ENCODE assay signal across 22 cellular contexts in the genomic region with DNA sequence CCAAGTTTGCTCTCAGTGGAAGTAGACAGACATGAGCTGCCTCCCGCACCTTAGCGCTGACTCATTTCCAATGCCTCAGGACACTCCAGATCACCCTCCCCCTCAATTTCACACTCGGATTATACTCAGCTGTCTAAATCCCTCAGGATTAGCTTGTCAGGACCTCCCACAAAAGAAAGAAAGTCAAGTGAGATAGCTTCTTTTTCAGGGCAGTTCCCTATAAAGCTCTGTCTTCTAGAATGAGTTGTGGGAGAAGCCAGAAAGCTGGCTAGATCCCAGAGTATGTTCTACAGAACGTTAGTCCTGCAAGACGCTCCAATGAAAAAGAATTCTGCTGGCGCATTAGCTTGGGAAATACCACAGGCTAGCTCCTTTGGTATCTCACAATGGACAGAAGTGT. TPM values are rescaled to one million over a fixed set of nuclear protein-coding genes. Genes with fewer than 3 reads are reported as not detected.
A peak's percentile ranks its signal among the peaks of the same experiment; 100 is the strongest.
DNase-seq lines count a peak whose midpoint lies in the region; ATAC-seq and TF ChIP-seq lines count a peak whose summit lies in the region.
"Had no signal": no experiment of that assay in that cellular context is flagged by ENCODE, and none has a peak within 500 bp of the region (broad histone marks: within the 10 kb centered on the region; RNA-seq: fewer than 3 reads in every experiment).

No MANE protein-coding gene starts in this region.

- WGBS in esophagus muscularis mucosa: 73% methylated on average over 6 of the region's 6 CpGs

- intact Hi-C loops in Panc1 (cut with micrococcal nuclease; ENCODE audit: unreplicated experiment) (no loop called here), esophagus muscularis mucosa (cut with DNase I) (no loop called here)

- CTCF ChIA-PET in Panc1 (lab: Charles Lee): no interaction called here

- H3K4me1 ChIP-seq in Panc1 (ENCODE audit: control insufficient read depth, insufficient read depth, low read length) (peaks cover 3% of the 10 kb centered on the region; the same call in 1 of the 2 replicates), esophagus muscularis mucosa (no peaks in the 10 kb centered on the region), BE2C (no peaks in the 10 kb centered on the region)
- H3K4me1 ChIP-seq: uterus had no signal

- ATAC-seq in Panc1 (peak; percentile 83), left lobe of liver (no peak)
- ATAC-seq: stimulated activated naive CD8-positive, alpha-beta T cell treated with anti-CD3 and anti-CD28 coated beads, Interleukin-15, amount 100 ng/mL, for 72 hours had no signal

- TF ChIP-seq EP300 in esophagus muscularis mucosa (IDR thresholded peaks at IDR 0.05): no peak

- in situ Hi-C loops in Panc1 (cut with HindIII; ENCODE audit: low pct_unique_long_range_greater_than_20kb, low sequenced_read_pairs): no loop called here

- no peak overlapping the region for H3K4me3 ChIP-seq in Panc1 (ENCODE audit: low read depth in 2 of 2, low read length in 2 of 2)
- H3K4me3 ChIP-seq in esophagus muscularis mucosa: no peak overlapping the region
- no peak overlapping the region for H3K4me3 ChIP-seq in BE2C (ENCODE audit: low read depth, low read length)
- H3K4me3 ChIP-seq: coronary artery, uterus had no signal

- POLR2A ChIA-PET in Panc1 (lab: Charles Lee): no interaction called here

- H3K36me3 ChIP-seq in Panc1 (ENCODE audit: control insufficient read depth, insufficient read depth, low read length) (peaks cover 43% of the 10 kb centered on the region), esophagus muscularis mucosa (peaks cover 18 to 96% (median 79%) of the 10 kb centered on the region in 4 donors), BE2C (no peaks in the 10 kb centered on the region)
- H3K36me3 ChIP-seq: uterus had no signal

- no peak overlapping the region for H3K27ac ChIP-seq in Panc1 (ENCODE audit: low read length)
- no peak overlapping the region for H3K27ac ChIP-seq in esophagus muscularis mucosa (replicated peaks in 1 of 4)
- H3K27ac ChIP-seq: coronary artery, uterus had no signal

- BruUV-seq in Panc1 (replicated peaks; lab: Mats Ljungman, UMichigan): no TSS peak

- TF ChIP-seq CTCF in Panc1 (IDR thresholded peaks at IDR 0.05) (no peak), esophagus muscularis mucosa (IDR thresholded peaks at IDR 0.05) (no peak), BE2C (IDR thresholded peaks at IDR 0.05; ENCODE audit: low read depth, low read length) (no peak)

- H3K9me3 ChIP-seq in Panc1 (ENCODE audit: control insufficient read depth, insufficient read depth, low read depth, low read length) (no peaks in the 10 kb centered on the region), esophagus muscularis mucosa (no peaks in the 10 kb centered on the region), BE2C (no peaks in the 10 kb centered on the region)
- H3K9me3 ChIP-seq: SK-N-SH, uterus had no signal

- TF ChIP-seq POLR2A in esophagus muscularis mucosa (IDR thresholded peaks at IDR 0.05; ENCODE audit: low read depth): no peak

- DNase-seq in EL (peak; percentile 76), Panc1 (ENCODE audit: low read depth, low spot score) (no peak), dedifferentiated amniotic fluid mesenchymal stem cell (ENCODE audit: extremely low spot score) (peak; percentile 50), myocyte (ENCODE audit: low read depth) (peak; percentile 91), esophagus muscularis mucosa (ENCODE audit: extremely low spot score) (no peak), NCI-H1417 treated with DMSO at 0.1 percent for 48 hours (lab: John Stamatoyannopoulos, UW) (no peak), left lobe of liver (ENCODE audit: low spot score) (no peak), BE2C (no peak)
- DNase-seq: activated CD4-positive, alpha-beta T cell treated with anti-CD3 and anti-CD28 coated beads, Interleukin-2, amount 50 U/mL, for 4 hours; activated naive CD8-positive, alpha-beta T cell treated with anti-CD3 and anti-CD28 coated beads for 36 hours; activated T-cell treated with anti-CD3 and anti-CD28 coated beads, Interleukin-2, amount 50 U/mL, for 24 hours; COR-L47; H7; KG1; left colon; NCI-H146; NCI-H345; SK-N-SH; stimulated activated naive CD8-positive, alpha-beta T cell treated with anti-CD3 and anti-CD28 coated beads, Interleukin-15, amount 100 ng/mL, for 72 hours; uterus had no signal

- H3K27me3 ChIP-seq in Panc1 (ENCODE audit: control insufficient read depth, insufficient read depth, low read length) (no peaks in the 10 kb centered on the region), esophagus muscularis mucosa (no peaks in the 10 kb centered on the region), BE2C (no peaks in the 10 kb centered on the region)
- H3K27me3 ChIP-seq: uterus had no signal

RNA-seq across cellular contexts. Expression of gene MTNR1A, which starts 51.2 kb away (rescaled TPM):
- 0.23 TPM for total RNA-seq in Panc1 (2021; ENCODE audit: unreplicated experiment)
- 0.23 TPM for polyA plus RNA-seq in Panc1 (2012; ENCODE audit: insufficient read length)
- not detected in 2 replicates for total RNA-seq in myocyte
- polyA plus RNA-seq in myocyte (2012): not detected
- not detected for total RNA-seq in esophagus muscularis mucosa
- total RNA-seq in left lobe of liver: not detected
- not detected for polyA plus RNA-seq in BE2C (2012; ENCODE audit: insufficient read depth, insufficient read length, low read depth)
- total RNA-seq: activated naive CD8-positive, alpha-beta T cell treated with anti-CD3 and anti-CD28 coated beads for 36 hours; posterior vena cava had no signal
- polyA plus RNA-seq: SK-N-SH had no signal

Comparison
In these comparisons a context has a peak if more than half of its experiments do, and no peak if none do; other contexts are left out.
1. DNase-seq: peak in EL (single experiment), dedifferentiated amniotic fluid mesenchymal stem cell (single experiment) and myocyte (single experiment); none in Panc1 (single experiment), esophagus muscularis mucosa (single experiment), NCI-H1417 treated with DMSO at 0.1 percent for 48 hours (single experiment), left lobe of liver (single experiment) and BE2C (single experiment).